1 cellular context compared by ENCODE assay signal in the genomic region with DNA sequence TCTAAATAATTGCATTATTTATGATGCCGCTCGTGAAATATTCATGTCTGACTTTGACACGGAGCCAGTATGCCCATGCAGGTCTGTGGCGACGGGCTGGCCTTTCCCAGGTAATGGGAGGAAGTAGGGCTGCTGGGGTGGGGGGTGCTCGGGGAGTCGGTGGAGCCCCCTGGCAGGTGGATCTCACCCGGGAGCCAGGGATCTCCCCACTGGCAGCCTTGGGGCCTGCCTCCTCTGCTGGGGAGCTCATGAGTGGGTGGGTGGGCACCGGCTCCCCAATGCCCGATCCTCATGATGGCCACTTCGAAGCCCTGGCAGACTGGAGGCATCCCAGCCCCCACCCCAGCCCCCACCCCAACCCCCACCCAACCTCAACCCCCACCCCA.
TF ChIP-seq lines count a peak whose summit lies in the region.

No MANE protein-coding gene starts in this region.

TF ChIP-seq in HepG2, 621 proteins besides CTCF, POLR2A, EP300 and RAD21:
- TF ChIP-seq, protein P1, sequence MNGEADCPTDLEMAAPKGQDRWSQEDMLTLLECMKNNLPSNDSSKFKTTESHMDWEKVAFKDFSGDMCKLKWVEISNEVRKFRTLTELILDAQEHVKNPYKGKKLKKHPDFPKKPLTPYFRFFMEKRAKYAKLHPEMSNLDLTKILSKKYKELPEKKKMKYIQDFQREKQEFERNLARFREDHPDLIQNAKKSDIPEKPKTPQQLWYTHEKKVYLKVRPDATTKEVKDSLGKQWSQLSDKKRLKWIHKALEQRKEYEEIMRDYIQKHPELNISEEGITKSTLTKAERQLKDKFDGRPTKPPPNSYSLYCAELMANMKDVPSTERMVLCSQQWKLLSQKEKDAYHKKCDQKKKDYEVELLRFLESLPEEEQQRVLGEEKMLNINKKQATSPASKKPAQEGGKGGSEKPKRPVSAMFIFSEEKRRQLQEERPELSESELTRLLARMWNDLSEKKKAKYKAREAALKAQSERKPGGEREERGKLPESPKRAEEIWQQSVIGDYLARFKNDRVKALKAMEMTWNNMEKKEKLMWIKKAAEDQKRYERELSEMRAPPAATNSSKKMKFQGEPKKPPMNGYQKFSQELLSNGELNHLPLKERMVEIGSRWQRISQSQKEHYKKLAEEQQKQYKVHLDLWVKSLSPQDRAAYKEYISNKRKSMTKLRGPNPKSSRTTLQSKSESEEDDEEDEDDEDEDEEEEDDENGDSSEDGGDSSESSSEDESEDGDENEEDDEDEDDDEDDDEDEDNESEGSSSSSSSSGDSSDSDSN (CRISPR knock-in tag; IDR thresholded peaks at IDR 0.05) = no peak
- TF ChIP-seq LCORL (IDR thresholded peaks at IDR 0.05) (no peak), LCORL (CRISPR knock-in tag; IDR thresholded peaks at IDR 0.05) (no peak), HNRNPK (IDR thresholded peaks at IDR 0.05; ENCODE audit: low read depth, low read length, poor library complexity, severe bottlenecking) (peak; percentile 32), ZFP62 (CRISPR knock-in tag; IDR thresholded peaks at IDR 0.05) (no peak), PCBP1 (IDR thresholded peaks at IDR 0.05; ENCODE audit: borderline replicate concordance, low read depth, low read length) (0 out of 2 replicates have a peak, but pooled peaks have one; percentile 68)
- TF ChIP-seq, protein P2, sequence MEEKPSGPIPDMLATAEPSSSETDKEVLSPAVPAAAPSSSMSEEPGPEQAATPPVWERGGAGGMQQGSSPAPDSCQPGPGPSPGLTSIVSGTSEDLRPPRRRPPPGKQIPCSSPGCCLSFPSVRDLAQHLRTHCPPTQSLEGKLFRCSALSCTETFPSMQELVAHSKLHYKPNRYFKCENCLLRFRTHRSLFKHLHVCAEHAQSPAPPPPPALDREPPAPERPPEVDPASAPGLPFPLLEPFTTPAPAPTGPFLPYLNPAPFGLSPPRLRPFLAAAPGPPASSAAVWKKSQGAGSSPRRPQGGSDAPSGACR (CRISPR knock-in tag; IDR thresholded peaks at IDR 0.05) = no peak
- TF ChIP-seq, protein P3, sequence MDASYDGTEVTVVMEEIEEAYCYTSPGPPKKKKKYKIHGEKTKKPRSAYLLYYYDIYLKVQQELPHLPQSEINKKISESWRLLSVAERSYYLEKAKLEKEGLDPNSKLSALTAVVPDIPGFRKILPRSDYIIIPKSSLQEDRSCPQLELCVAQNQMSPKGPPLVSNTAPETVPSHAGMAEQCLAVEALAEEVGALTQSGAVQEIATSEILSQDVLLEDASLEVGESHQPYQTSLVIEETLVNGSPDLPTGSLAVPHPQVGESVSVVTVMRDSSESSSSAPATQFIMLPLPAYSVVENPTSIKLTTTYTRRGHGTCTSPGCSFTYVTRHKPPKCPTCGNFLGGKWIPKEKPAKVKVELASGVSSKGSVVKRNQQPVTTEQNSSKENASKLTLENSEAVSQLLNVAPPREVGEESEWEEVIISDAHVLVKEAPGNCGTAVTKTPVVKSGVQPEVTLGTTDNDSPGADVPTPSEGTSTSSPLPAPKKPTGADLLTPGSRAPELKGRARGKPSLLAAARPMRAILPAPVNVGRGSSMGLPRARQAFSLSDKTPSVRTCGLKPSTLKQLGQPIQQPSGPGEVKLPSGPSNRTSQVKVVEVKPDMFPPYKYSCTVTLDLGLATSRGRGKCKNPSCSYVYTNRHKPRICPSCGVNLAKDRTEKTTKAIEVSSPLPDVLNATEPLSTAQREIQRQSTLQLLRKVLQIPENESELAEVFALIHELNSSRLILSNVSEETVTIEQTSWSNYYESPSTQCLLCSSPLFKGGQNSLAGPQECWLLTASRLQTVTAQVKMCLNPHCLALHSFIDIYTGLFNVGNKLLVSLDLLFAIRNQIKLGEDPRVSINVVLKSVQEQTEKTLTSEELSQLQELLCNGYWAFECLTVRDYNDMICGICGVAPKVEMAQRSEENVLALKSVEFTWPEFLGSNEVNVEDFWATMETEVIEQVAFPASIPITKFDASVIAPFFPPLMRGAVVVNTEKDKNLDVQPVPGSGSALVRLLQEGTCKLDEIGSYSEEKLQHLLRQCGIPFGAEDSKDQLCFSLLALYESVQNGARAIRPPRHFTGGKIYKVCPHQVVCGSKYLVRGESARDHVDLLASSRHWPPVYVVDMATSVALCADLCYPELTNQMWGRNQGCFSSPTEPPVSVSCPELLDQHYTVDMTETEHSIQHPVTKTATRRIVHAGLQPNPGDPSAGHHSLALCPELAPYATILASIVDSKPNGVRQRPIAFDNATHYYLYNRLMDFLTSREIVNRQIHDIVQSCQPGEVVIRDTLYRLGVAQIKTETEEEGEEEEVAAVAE (CRISPR knock-in tag; IDR thresholded peaks at IDR 0.05; ENCODE audit: borderline replicate concordance) = no peak
- TF ChIP-seq, protein P4, sequence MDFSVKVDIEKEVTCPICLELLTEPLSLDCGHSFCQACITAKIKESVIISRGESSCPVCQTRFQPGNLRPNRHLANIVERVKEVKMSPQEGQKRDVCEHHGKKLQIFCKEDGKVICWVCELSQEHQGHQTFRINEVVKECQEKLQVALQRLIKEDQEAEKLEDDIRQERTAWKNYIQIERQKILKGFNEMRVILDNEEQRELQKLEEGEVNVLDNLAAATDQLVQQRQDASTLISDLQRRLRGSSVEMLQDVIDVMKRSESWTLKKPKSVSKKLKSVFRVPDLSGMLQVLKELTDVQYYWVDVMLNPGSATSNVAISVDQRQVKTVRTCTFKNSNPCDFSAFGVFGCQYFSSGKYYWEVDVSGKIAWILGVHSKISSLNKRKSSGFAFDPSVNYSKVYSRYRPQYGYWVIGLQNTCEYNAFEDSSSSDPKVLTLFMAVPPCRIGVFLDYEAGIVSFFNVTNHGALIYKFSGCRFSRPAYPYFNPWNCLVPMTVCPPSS (IDR thresholded peaks at IDR 0.05) = no peak
